Comparison of ENCODE assay signal across 7 cellular contexts in the genomic region with DNA sequence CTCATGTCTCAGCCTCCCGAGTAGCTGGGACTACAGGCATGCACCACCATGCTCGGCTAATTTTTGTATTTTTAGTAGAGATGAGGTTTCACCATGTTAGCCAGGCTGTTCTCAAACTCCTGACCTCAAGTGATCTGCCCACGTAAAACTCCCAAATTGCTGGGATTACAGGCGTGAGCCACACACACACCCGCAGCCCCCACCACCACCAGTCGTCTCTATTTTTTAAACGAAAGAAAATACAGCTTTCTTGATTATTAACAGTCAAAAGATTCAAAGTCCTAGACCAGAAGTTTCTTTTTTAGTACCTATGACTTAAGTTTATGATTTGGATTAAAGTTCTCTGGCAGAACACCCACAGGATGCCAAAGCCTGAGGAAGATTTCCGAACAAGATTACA. TPM values are rescaled to one million over a fixed set of nuclear protein-coding genes. Genes with fewer than 3 reads are reported as not detected.
DNase-seq lines count a peak whose midpoint lies in the region; ATAC-seq, FAIRE-seq and TF ChIP-seq lines count a peak whose summit lies in the region.
"Not testable (repeated sequence)": the region's sequence is repeated elsewhere in the genome, so short reads cannot be mapped to it uniquely, and the experiment has no call there.

No MANE protein-coding gene starts in this region.

- not testable (repeated sequence) for H3K4me3 Mint-ChIP-seq in naive thymus-derived CD4-positive, alpha-beta T cell

- peaks cover 10 to 44% (median 36%) of the 10 kb centered on the region in 7 donors for H3K4me1 Mint-ChIP-seq in naive thymus-derived CD4-positive, alpha-beta T cell

- in situ Hi-C loops in brain microvascular endothelial cell (cut with HindIII; ENCODE audit: low pct_ligation_motif_present, low sequenced_read_pairs) = not testable (repeated sequence)

- not testable (repeated sequence) for H3K27me3 ChIP-seq in brain microvascular endothelial cell (replicated peaks); hepatocyte; naive thymus-derived CD4-positive, alpha-beta T cell (ENCODE audit: control insufficient read depth in 2 of 2, insufficient read depth in 2 of 2, low read length in 2 of 2); small intestine (ENCODE audit: control insufficient read depth in 2 of 2, insufficient read depth in 2 of 2, low read length in 2 of 2)

- intact Hi-C loops in OCI-LY7 (cut with micrococcal nuclease; ENCODE audit: unreplicated experiment); naive thymus-derived CD4-positive, alpha-beta T cell (cut with micrococcal nuclease): not testable (repeated sequence)

- H3K27me3 Mint-ChIP-seq in naive thymus-derived CD4-positive, alpha-beta T cell = not testable (repeated sequence)

- not testable (repeated sequence) for H3K36me3 ChIP-seq in OCI-LY7 (ENCODE audit: insufficient read depth, low read length); brain microvascular endothelial cell (replicated peaks); hepatocyte (replicated peaks; ENCODE audit: insufficient read depth, low read depth); naive thymus-derived CD4-positive, alpha-beta T cell (ENCODE audit: control insufficient read depth in 2 of 3, insufficient read depth in 3 of 3, low read length in 3 of 3); small intestine (ENCODE audit: control insufficient read depth in 2 of 2, insufficient read depth in 2 of 2, low read length in 2 of 2)

- TF ChIP-seq CTCF in OCI-LY7 (conservative IDR thresholded peaks at IDR 0.05; ENCODE audit: low read length); brain microvascular endothelial cell (IDR thresholded peaks at IDR 0.05; ENCODE audit: low read depth, low read length, missing control alignments); hepatocyte (IDR thresholded peaks at IDR 0.05; ENCODE audit: poor library complexity): not testable (repeated sequence)

- not testable (repeated sequence) for H3K4me2 ChIP-seq in OCI-LY7 (ENCODE audit: low read length); hepatocyte

- WGBS in hepatocyte (ENCODE audit: low lambda C conversion rate, missing lambda C conversion rate) = 84% methylated on average over 7 of the region's 8 CpGs
- 41 to 77% (median 48%) methylated on average over 8 of the region's 8 CpGs for WGBS in small intestine, 3 donors

- not testable (repeated sequence) for DNase-seq in OCI-LY7 (ENCODE audit: low spot score); brain microvascular endothelial cell; hepatocyte (ENCODE audit: low spot score)
- peak; percentile 21 for DNase-seq in activated CD8-positive, alpha-beta memory T cell treated with anti-CD3 and anti-CD28 coated beads for 24 hours
- peak in 1 of 9 donors; percentile 3 for DNase-seq in naive thymus-derived CD4-positive, alpha-beta T cell
- DNase-seq in small intestine = peak; percentile 38

- not testable (repeated sequence) for BruUV-seq in OCI-LY7 (replicated peaks; lab: Mats Ljungman, UMichigan)

- H3K4me1 ChIP-seq in OCI-LY7 (ENCODE audit: insufficient read depth, low read length, poor library complexity, severe bottlenecking) (peaks cover 51% of the 10 kb centered on the region), hepatocyte (ENCODE audit: insufficient read depth) (peaks cover 41% of the 10 kb centered on the region)
- peaks cover 12 to 22% of the 10 kb centered on the region in 2 donors for H3K4me1 ChIP-seq in naive thymus-derived CD4-positive, alpha-beta T cell (ENCODE audit: control insufficient read depth in 2 of 2, insufficient read depth in 2 of 2, low read length in 2 of 2)
- not testable (repeated sequence) for H3K4me1 ChIP-seq in small intestine (ENCODE audit: control insufficient read depth in 2 of 2, insufficient read depth in 1 of 2, low read depth in 1 of 2, low read length in 1 of 2)

- peak; percentile 67 for FAIRE-seq in G401.6 (lab: Jason Lieb, UNC)
- not testable (repeated sequence) for FAIRE-seq in small intestine (lab: Jason Lieb, UNC)

- peak overlapping the region in 7 of 9 donors; percentile 19 to 85 (median 78) for H3K27ac Mint-ChIP-seq in naive thymus-derived CD4-positive, alpha-beta T cell

- peak overlapping the region; percentile 9; the same call in 1 of the 2 replicates for H2AFZ ChIP-seq in OCI-LY7 (ENCODE audit: low read length)
- not testable (repeated sequence) for H2AFZ ChIP-seq in hepatocyte

- H3K9me3 ChIP-seq in OCI-LY7 (ENCODE audit: low read length); hepatocyte (ENCODE audit: low read depth); naive thymus-derived CD4-positive, alpha-beta T cell (ENCODE audit: control insufficient read depth in 2 of 3, low read length in 3 of 3); small intestine (ENCODE audit: control insufficient read depth, low read depth): not testable (repeated sequence)

- POLR2A ChIA-PET in OCI-LY7 (lab: Charles Lee) = interaction anchor here (0.6 to 2.9 kb wide), 5 partner anchors 10 to 215 kb away, joined by 3 to 30 read pairs (median 3); no protein-coding TSS in a partner anchor
- POLR2A ChIA-PET in naive thymus-derived CD4-positive, alpha-beta T cell (lab: Charles Lee) = interaction anchor here (0.7 to 10.9 kb wide), 6 partner anchors 10 to 301 kb away, joined by 3 to 136 read pairs (median 6); a partner anchor contains a TSS

- not testable (repeated sequence) for H3K36me3 Mint-ChIP-seq in naive thymus-derived CD4-positive, alpha-beta T cell

- not testable (repeated sequence) for H3K27ac ChIP-seq in OCI-LY7 (ENCODE audit: low read depth, low read length, poor library complexity, severe bottlenecking); naive thymus-derived CD4-positive, alpha-beta T cell (ENCODE audit: low read depth, low read length); small intestine (ENCODE audit: low read depth in 1 of 2, low read length in 1 of 2)
- H3K27ac ChIP-seq in brain microvascular endothelial cell (peak overlapping the region; percentile 77), hepatocyte (peak overlapping the region; percentile 68)

- not testable (repeated sequence) for H4K20me1 ChIP-seq in OCI-LY7 (ENCODE audit: insufficient read depth, low read length); hepatocyte (ENCODE audit: insufficient read depth, poor library complexity, severe bottlenecking)

- not testable (repeated sequence) for H3K79me2 ChIP-seq in OCI-LY7 (ENCODE audit: insufficient read depth, low read depth, low read length); hepatocyte

- not testable (repeated sequence) for ATAC-seq in naive thymus-derived CD4-positive, alpha-beta T cell

- not testable (repeated sequence) for H3K4me3 ChIP-seq in OCI-LY7 (ENCODE audit: low read depth, low read length, poor library complexity, severe bottlenecking); brain microvascular endothelial cell (ENCODE audit: low read depth, low read length); hepatocyte; naive thymus-derived CD4-positive, alpha-beta T cell (ENCODE audit: low read length); small intestine (ENCODE audit: low read depth in 1 of 2, low read length in 2 of 2)

- not testable (repeated sequence) for H3K9me2 ChIP-seq in OCI-LY7 (ENCODE audit: insufficient read depth, low read length); hepatocyte (replicated peaks; ENCODE audit: insufficient read depth)

- CTCF ChIA-PET in OCI-LY7 (lab: Charles Lee; ENCODE audit: unreplicated experiment) = not testable (repeated sequence)
- CTCF ChIA-PET in naive thymus-derived CD4-positive, alpha-beta T cell (lab: Charles Lee) = interaction anchor here (0.7 to 1.7 kb wide), 3 partner anchors 16 to 304 kb away, joined by 4 to 7 read pairs (median 6); no protein-coding TSS in a partner anchor

- H3K9me3 Mint-ChIP-seq in naive thymus-derived CD4-positive, alpha-beta T cell = not testable (repeated sequence)

RNA-seq across cellular contexts. Expression of a gene that starts 18.6 kb away (rescaled TPM):
- 35.1 and 39.7 TPM in 2 replicates for total RNA-seq in OCI-LY7 (2014; rRNA removed; shearing (Covaris generic))
- total RNA-seq in OCI-LY7 (2022) (68.4 and 77.0 TPM in 2 replicates), hepatocyte (32.4 and 39.9 TPM in 2 replicates)
- polyA plus RNA-seq in hepatocyte (4.7 and 6.6 TPM in 2 replicates), small intestine (10 to 100 TPM in 1 of 3 donors, 1 to 10 TPM in 2; 4.1 to 12.0 (median 5.4) TPM)
- 100 to 1,000 TPM in 3 of 5 experiments, 10 to 100 TPM in 2; 72.6 to 104 (median 100) TPM for total RNA-seq in naive thymus-derived CD4-positive, alpha-beta T cell
- polyA plus RNA-seq in naive thymus-derived CD4-positive, alpha-beta T cell = 10 to 100 TPM; 17.3 to 55.2 TPM
